Comparison of ENCODE assay signal across 27 cellular contexts in the genomic region with DNA sequence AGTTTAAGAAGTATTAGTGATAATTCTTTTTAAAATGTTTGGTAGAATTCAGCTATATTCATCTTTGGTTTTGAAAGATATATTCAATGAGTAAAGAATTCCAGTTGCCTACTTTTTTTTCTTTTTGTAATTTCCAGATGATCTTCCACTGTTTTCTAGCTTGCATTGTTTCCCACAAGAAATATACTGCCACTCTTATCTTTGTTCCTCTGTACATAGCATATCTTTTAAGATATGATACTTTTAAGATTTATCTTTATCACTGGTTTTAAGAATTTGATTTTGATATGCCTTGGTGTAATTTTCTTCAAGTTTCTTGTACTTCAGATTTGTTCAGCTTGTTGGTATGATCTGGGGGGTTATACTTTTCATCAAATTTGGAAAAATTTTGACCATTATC.
"Had no signal": no experiment of that assay in that cellular context is flagged by ENCODE, and none has a peak within 500 bp of the region (broad histone marks: within the 10 kb centered on the region; RNA-seq: fewer than 3 reads in every experiment).

No MANE protein-coding gene starts in this region.

- H3K36me3 ChIP-seq: colonic mucosa, esophagus squamous epithelium, gastrocnemius medialis, heart right ventricle, left lung, lower lobe of right lung had no signal

- H3K27ac ChIP-seq: colonic mucosa, epithelial cell of prostate, esophagus squamous epithelium, gastrocnemius medialis, heart right ventricle, left lung, lower lobe of right lung had no signal

- H3K4me3 ChIP-seq: colonic mucosa, esophagus squamous epithelium, gastrocnemius medialis, heart right ventricle, left lung, lower lobe of right lung had no signal

- H3K27me3 Mint-ChIP-seq: dendritic cell treated with granulocyte-macrophage colony-stimulating factor and Interleukin-4, amounts not matched to agents 40 ng/mL and 50 ng/mL, for 4 days; effector memory CD8-positive, alpha-beta T cell had no signal

- DNase-seq: colonic mucosa; cortex of kidney; effector CD8-positive, alpha-beta T cell; effector memory CD8-positive, alpha-beta T cell; endodermal cell; erythroblast; esophagus squamous epithelium; foreskin fibroblast; foreskin melanocyte; gastrocnemius medialis; glutamatergic neuron; head of caudate nucleus; heart right ventricle; hippocampal formation; left cardiac atrium; left lung; left ventricle myocardium superior; lower lobe of right lung; mesenchymal stem cell; naive thymus-derived CD4-positive, alpha-beta T cell had no signal

- H3K27ac Mint-ChIP-seq: dendritic cell treated with granulocyte-macrophage colony-stimulating factor and Interleukin-4, amounts not matched to agents 40 ng/mL and 50 ng/mL, for 4 days; effector memory CD8-positive, alpha-beta T cell; endodermal cell; mesothelial cell of epicardium; naive thymus-derived CD4-positive, alpha-beta T cell had no signal

- H3K4me1 ChIP-seq: colonic mucosa, esophagus squamous epithelium, gastrocnemius medialis, heart right ventricle, left lung, lower lobe of right lung had no signal

- H3K36me3 Mint-ChIP-seq: mesothelial cell of epicardium had no signal

- H3K27me3 ChIP-seq: colonic mucosa, esophagus squamous epithelium, gastrocnemius medialis, heart right ventricle, left lung had no signal

- H3K9me3 ChIP-seq: colonic mucosa, gastrocnemius medialis had no signal

- ATAC-seq: effector memory CD8-positive, alpha-beta T cell; esophagus mucosa; gastrocnemius medialis; heart right ventricle; left cardiac atrium; left lung; left ventricle myocardium superior; lower lobe of right lung; naive thymus-derived CD4-positive, alpha-beta T cell had no signal

- H3K4me1 Mint-ChIP-seq: endodermal cell; mesothelial cell of epicardium; naive thymus-derived CD4-positive, alpha-beta T cell had no signal

- FAIRE-seq: endometrium, islet of Langerhans, keratinocyte had no signal

- H3K4me3 Mint-ChIP-seq: dendritic cell treated with granulocyte-macrophage colony-stimulating factor and Interleukin-4, amounts not matched to agents 40 ng/mL and 50 ng/mL, for 4 days; effector memory CD8-positive, alpha-beta T cell; endodermal cell; mesothelial cell of epicardium; naive thymus-derived CD4-positive, alpha-beta T cell had no signal
